7 cellular contexts compared by ENCODE assay signal in genomic region chr17:82506402-82506801, GRCh38.
DNase-seq lines count a peak whose midpoint lies in the region; ATAC-seq lines count a peak whose summit lies in the region.

No MANE protein-coding gene starts in this region.

- ATAC-seq in GM18517 (IDR thresholded peaks at IDR 0.05; ENCODE audit: unreplicated experiment): peak; percentile 94
- ATAC-seq in GM19468 (IDR thresholded peaks at IDR 0.05; ENCODE audit: extremely low read depth, unreplicated experiment): peak; percentile 88
- peak; percentile 89 for ATAC-seq in HG02840 (IDR thresholded peaks at IDR 0.05; ENCODE audit: low FRiP score, unreplicated experiment)
- peak; percentile 82 for ATAC-seq in HG03432 (IDR thresholded peaks at IDR 0.05; ENCODE audit: unreplicated experiment)

- DNase-seq in NCI-H526 treated with DMSO at 0.1 percent for 48 hours (lab: John Stamatoyannopoulos, UW) (peak; percentile 83), kidney tubule cell (ENCODE audit: low spot score) (peak; percentile 83)
- DNase-seq in activated CD8-positive, alpha-beta memory T cell treated with anti-CD3 and anti-CD28 coated beads, Interleukin-2, amount 50 U/mL, for 48 hours: peak; percentile 67

Comparison
In these comparisons a context has a peak if more than half of its experiments do, and no peak if none do; other contexts are left out.
1. Peak in every context shown above with its lines: DNase-seq and ATAC-seq.